ENCODE assay signal across 8 cellular contexts in the genomic region with DNA sequence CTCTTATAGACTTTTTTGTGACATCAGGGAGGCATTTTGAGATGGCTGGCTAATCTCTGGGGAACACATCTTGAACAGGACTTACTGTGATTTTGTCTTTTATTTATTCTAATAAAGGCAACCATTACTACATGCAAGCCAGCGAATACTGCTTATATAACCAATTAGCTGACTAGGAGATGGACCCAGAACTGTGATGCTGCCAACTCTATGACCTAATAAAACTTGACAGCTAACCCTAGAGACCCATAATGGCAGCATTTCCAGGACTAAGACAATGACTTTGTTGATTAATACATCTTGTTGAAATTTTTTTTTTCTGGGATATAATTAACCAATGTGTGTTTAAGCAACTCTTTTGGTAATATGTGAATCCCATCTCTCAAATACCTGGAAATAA.
"Had no signal": no experiment of that assay in that cellular context is flagged by ENCODE, and none has a peak within 500 bp of the region (broad histone marks: within the 10 kb centered on the region; RNA-seq: fewer than 3 reads in every experiment).

No MANE protein-coding gene starts in this region.

- ATAC-seq: GM23338, HepG2 had no signal

- H3K4me2 ChIP-seq: GM23338 had no signal

- H3K27ac ChIP-seq: HL-60 had no signal

- FAIRE-seq: H1, H54, HepG2 had no signal

- DNase-seq: H9, HCEC 1CT, KBM-7 had no signal

- H3K4me3 ChIP-seq: GM23338 had no signal
